Comparison of ENCODE assay signal across 8 cellular contexts in the genomic region with DNA sequence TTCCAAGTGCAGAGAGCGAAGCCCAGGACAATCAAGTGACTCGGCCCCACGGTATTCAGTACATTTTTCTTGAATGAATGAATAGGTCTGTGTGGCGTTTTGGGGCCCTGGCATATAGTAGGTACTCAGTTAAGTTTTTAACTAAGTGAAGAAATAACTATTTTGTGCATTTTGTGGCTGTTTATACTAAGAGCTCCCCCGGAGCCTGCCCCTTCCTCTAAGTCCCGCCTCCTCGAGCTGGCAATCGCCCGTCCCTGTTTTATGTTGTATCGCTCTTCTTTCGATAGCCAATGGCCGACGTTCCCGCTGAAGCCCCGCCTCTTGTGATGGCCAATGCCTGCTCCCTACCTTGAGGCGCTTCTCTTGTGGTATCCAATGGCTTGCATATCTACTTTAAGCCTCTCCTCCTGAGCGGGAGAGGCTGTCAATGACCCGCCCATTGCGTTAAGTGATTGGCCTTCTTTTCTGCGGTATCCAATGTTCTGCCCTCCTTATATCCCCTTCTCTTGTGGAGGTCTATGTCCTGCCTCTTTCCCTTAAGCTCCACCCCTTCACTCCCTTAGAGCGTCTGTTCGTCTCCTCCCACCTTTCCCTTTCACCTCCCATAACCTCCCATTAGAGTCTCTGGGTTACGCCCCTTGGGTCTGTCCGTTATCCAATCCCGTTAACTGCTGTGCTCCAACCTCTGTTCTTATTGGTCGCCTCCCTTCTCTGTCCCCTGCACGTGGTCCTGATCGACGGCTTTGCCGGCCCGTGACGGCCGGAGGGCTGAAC. TPM values are rescaled to one million over a fixed set of nuclear protein-coding genes. Genes with fewer than 3 reads are reported as not detected.
DNase-seq lines count a peak whose midpoint lies in the region; ATAC-seq, FAIRE-seq and TF ChIP-seq lines count a peak whose summit lies in the region.

No MANE protein-coding gene starts in this region.

- no peak overlapping the region for H3K4me3 Mint-ChIP-seq in activated T-helper 2 cell treated with anti-CD3 and anti-CD28 coated beads, Interferon-gamma antibody, Interleukin-2, Interleukin-4, amounts not matched to agents 10 μg/mL and 5 μg/mL and 100 μg/mL, durations not matched to agents 14 hours and 24 hours and 36 hours (ENCODE audit: low read depth)
- H3K4me3 Mint-ChIP-seq in natural killer cell treated with Interleukin-12 subunit alpha and Interleukin-12 subunit beta and Interleukin-15 and Interleukin-18, amount 100 ng/mL, for 72 hours, result no peak overlapping the region

- peaks cover 4% of the 10 kb centered on the region for H3K36me3 Mint-ChIP-seq in activated T-helper 2 cell treated with anti-CD3 and anti-CD28 coated beads, Interferon-gamma antibody, Interleukin-2, Interleukin-4, amounts not matched to agents 10 μg/mL and 5 μg/mL and 100 μg/mL, durations not matched to agents 14 hours and 24 hours and 36 hours (ENCODE audit: low read depth)
- H3K36me3 Mint-ChIP-seq in natural killer cell treated with Interleukin-12 subunit alpha and Interleukin-12 subunit beta and Interleukin-15 and Interleukin-18, amount 100 ng/mL, for 72 hours, result no peaks in the 10 kb centered on the region

- no peaks in the 10 kb centered on the region for H3K9me3 Mint-ChIP-seq in activated T-helper 2 cell treated with anti-CD3 and anti-CD28 coated beads, Interferon-gamma antibody, Interleukin-2, Interleukin-4, amounts not matched to agents 10 μg/mL and 5 μg/mL and 100 μg/mL, durations not matched to agents 14 hours and 24 hours and 36 hours
- no peaks in the 10 kb centered on the region for H3K9me3 Mint-ChIP-seq in natural killer cell treated with Interleukin-12 subunit alpha and Interleukin-12 subunit beta and Interleukin-15 and Interleukin-18, amount 100 ng/mL, for 72 hours

- DNase-seq in EH (ENCODE audit: low read depth) (peak; percentile 100), H54 (ENCODE audit: insufficient read length, low spot score) (peak; percentile 99), LoVo (ENCODE audit: low spot score) (peak; percentile 99), RPMI8226 (peak; percentile 99), fibroblast of the conjunctiva (ENCODE audit: low read depth) (peak; percentile 100)
- DNase-seq in activated T-helper 2 cell treated with anti-CD3 and anti-CD28 coated beads, Interferon-gamma antibody, Interleukin-2, Interleukin-4, amounts not matched to agents 10 μg/mL and 5 μg/mL and 100 μg/mL, durations not matched to agents 14 hours and 24 hours and 36 hours (ENCODE audit: low spot score), result peak; percentile 99
- peak; percentile 99 for DNase-seq in natural killer cell treated with Interleukin-12 subunit alpha and Interleukin-12 subunit beta and Interleukin-15 and Interleukin-18, amount 100 ng/mL, for 72 hours (ENCODE audit: low spot score)
- DNase-seq in stimulated activated naive CD4-positive, alpha-beta T cell treated with Interleukin-2 at 50 U/mL for 16 hours (lab: John Stamatoyannopoulos, UW), result peak; percentile 98

- peak; percentile 99 for FAIRE-seq in H54 (lab: Jason Lieb, UNC)

- TF ChIP-seq POLR2A in H54 (IDR thresholded peaks at IDR 0.05; ENCODE audit: low read depth, low read length), result no peak

- peaks cover 18% of the 10 kb centered on the region for H3K4me1 Mint-ChIP-seq in activated T-helper 2 cell treated with anti-CD3 and anti-CD28 coated beads, Interferon-gamma antibody, Interleukin-2, Interleukin-4, amounts not matched to agents 10 μg/mL and 5 μg/mL and 100 μg/mL, durations not matched to agents 14 hours and 24 hours and 36 hours (ENCODE audit: low read depth)
- H3K4me1 Mint-ChIP-seq in natural killer cell treated with Interleukin-12 subunit alpha and Interleukin-12 subunit beta and Interleukin-15 and Interleukin-18, amount 100 ng/mL, for 72 hours (ENCODE audit: low read depth in 2 of 2), result peaks cover 6 to 23% of the 10 kb centered on the region in 2 donors

- peak; percentile 93 to 94 for ATAC-seq in natural killer cell treated with Interleukin-12 subunit alpha and Interleukin-12 subunit beta and Interleukin-15 and Interleukin-18, amount 100 ng/mL, for 72 hours

- no peak overlapping the region for H3K27ac Mint-ChIP-seq in activated T-helper 2 cell treated with anti-CD3 and anti-CD28 coated beads, Interferon-gamma antibody, Interleukin-2, Interleukin-4, amounts not matched to agents 10 μg/mL and 5 μg/mL and 100 μg/mL, durations not matched to agents 14 hours and 24 hours and 36 hours
- H3K27ac Mint-ChIP-seq in natural killer cell treated with Interleukin-12 subunit alpha and Interleukin-12 subunit beta and Interleukin-15 and Interleukin-18, amount 100 ng/mL, for 72 hours, result no peak overlapping the region

- no peaks in the 10 kb centered on the region for H3K27me3 Mint-ChIP-seq in activated T-helper 2 cell treated with anti-CD3 and anti-CD28 coated beads, Interferon-gamma antibody, Interleukin-2, Interleukin-4, amounts not matched to agents 10 μg/mL and 5 μg/mL and 100 μg/mL, durations not matched to agents 14 hours and 24 hours and 36 hours (ENCODE audit: low read depth)
- H3K27me3 Mint-ChIP-seq in natural killer cell treated with Interleukin-12 subunit alpha and Interleukin-12 subunit beta and Interleukin-15 and Interleukin-18, amount 100 ng/mL, for 72 hours, result no peaks in the 10 kb centered on the region

- intact Hi-C loops in activated T-helper 2 cell treated with anti-CD3 and anti-CD28 coated beads, Interferon-gamma antibody, Interleukin-2, Interleukin-4, amounts not matched to agents 10 μg/mL and 5 μg/mL and 100 μg/mL, durations not matched to agents 14 hours and 24 hours and 36 hours (cut with micrococcal nuclease), result loop anchor here (1.0 to 10.0 kb wide), 5 partner anchors 11 to 251 kb away; a partner anchor contains a TSS

RNA-seq across cellular contexts. Expression of a gene that starts 0.5 kb away (rescaled TPM):
- total RNA-seq in activated T-helper 2 cell treated with anti-CD3 and anti-CD28 coated beads, Interferon-gamma antibody, Interleukin-2, Interleukin-4, amounts not matched to agents 10 μg/mL and 5 μg/mL and 100 μg/mL, durations not matched to agents 14 hours and 24 hours and 36 hours, result 61.9 and 75.6 TPM in 2 replicates
- total RNA-seq in natural killer cell treated with Interleukin-12 subunit alpha and Interleukin-12 subunit beta and Interleukin-15 and Interleukin-18, amount 100 ng/mL, for 72 hours, result 10 to 100 TPM; 43.3 to 47.6 TPM

RNA-seq across cellular contexts. Expression of a gene that starts 14.0 kb away (rescaled TPM):
- total RNA-seq in activated T-helper 2 cell treated with anti-CD3 and anti-CD28 coated beads, Interferon-gamma antibody, Interleukin-2, Interleukin-4, amounts not matched to agents 10 μg/mL and 5 μg/mL and 100 μg/mL, durations not matched to agents 14 hours and 24 hours and 36 hours, result 51.7 and 52.8 TPM in 2 replicates
- total RNA-seq in natural killer cell treated with Interleukin-12 subunit alpha and Interleukin-12 subunit beta and Interleukin-15 and Interleukin-18, amount 100 ng/mL, for 72 hours, result 10 to 100 TPM; 56.9 to 63.9 TPM

RNA-seq across cellular contexts. Expression of a gene that starts 46.7 kb away (rescaled TPM):
- total RNA-seq in activated T-helper 2 cell treated with anti-CD3 and anti-CD28 coated beads, Interferon-gamma antibody, Interleukin-2, Interleukin-4, amounts not matched to agents 10 μg/mL and 5 μg/mL and 100 μg/mL, durations not matched to agents 14 hours and 24 hours and 36 hours, result 0.05 and 0.09 TPM in 2 replicates
- not detected for total RNA-seq in natural killer cell treated with Interleukin-12 subunit alpha and Interleukin-12 subunit beta and Interleukin-15 and Interleukin-18, amount 100 ng/mL, for 72 hours

Comparison
In these comparisons a context has a peak if more than half of its experiments do, and no peak if none do; other contexts are left out.
1. Peak in every context shown above with its lines: DNase-seq and ATAC-seq.